ENCODE assay signal across 1 cellular context in the genomic region with DNA sequence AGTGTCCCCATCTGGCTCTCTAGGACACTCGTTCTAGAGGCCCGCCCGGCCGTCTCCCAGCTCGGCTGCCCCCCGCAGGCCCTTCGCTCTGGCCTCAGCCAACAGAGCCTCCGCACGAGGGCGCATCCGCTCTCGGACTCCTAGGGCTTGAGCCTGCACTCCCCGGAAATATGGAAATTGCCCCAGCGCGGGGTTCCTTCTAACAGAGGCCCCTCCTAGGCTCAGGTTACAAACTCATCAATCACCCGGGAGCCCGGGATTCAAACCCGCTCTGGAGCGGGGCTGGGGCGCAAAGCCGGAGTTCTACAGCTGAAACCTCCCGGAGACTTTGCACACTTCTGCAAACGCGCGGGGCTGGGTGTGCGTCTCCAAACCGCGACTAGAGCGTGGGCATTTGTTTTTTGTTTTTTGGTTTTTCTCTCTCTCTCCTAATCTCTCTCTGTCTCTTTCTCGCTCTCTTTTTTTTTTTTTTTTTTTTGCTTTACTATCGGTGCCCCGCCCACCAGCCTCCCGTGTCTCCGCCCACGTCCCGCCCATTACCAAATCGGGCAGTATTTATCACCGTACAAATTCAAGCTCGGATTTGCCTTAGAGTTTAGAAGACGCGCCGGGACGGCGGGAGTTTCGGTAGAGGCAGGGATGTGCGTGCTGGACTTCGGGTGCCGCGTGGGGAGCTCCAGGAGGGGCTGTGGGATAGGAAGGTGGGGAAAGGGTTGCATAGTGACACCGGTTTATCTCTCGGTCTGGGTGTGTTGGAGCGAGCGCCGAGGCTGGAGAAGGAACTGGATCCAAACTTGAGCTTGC.
TF ChIP-seq lines count a peak whose summit lies in the region.

No MANE protein-coding gene starts in this region.

TF ChIP-seq in SK-N-SH, 30 proteins besides CTCF, POLR2A, EP300 and RAD21:
- TF ChIP-seq TCF12 (IDR thresholded peaks at IDR 0.05) (no peak), RXRA (IDR thresholded peaks at IDR 0.05; ENCODE audit: borderline replicate concordance, low read depth) (0 out of 2 replicates have a peak, but pooled peaks have one; percentile 40), REST (IDR thresholded peaks at IDR 0.05; ENCODE audit: low read depth, low read length) (no peak), POLR2AphosphoS5 (IDR thresholded peaks at IDR 0.05; ENCODE audit: low read depth, low read length) (peak; percentile 68; the same call in 1 of the 2 replicates), PBX3 (IDR thresholded peaks at IDR 0.05) (peak; percentile 82), ELF1 (IDR thresholded peaks at IDR 0.05) (peak; percentile 39; the same call in 1 of the 2 replicates), SMC3 (IDR thresholded peaks at IDR 0.05; ENCODE audit: low read depth, low read length) (peak; percentile 64)
- TF ChIP-seq, protein P1, sequence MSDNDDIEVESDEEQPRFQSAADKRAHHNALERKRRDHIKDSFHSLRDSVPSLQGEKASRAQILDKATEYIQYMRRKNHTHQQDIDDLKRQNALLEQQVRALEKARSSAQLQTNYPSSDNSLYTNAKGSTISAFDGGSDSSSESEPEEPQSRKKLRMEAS (IDR thresholded peaks at IDR 0.05; ENCODE audit: low read depth), result peak; percentile 69; the same call in 1 of the 2 replicates
TF ChIP-seq in SK-N-SH: peak in this region for 6.
